27 cellular contexts compared by ENCODE assay signal in genomic region chr15:65835452-65835851, GRCh38. TPM values are rescaled to one million over a fixed set of nuclear protein-coding genes. Genes with fewer than 3 reads are reported as not detected.
DNase-seq lines count a peak whose midpoint lies in the region; ATAC-seq and TF ChIP-seq lines count a peak whose summit lies in the region.
"Had no signal": no experiment of that assay in that cellular context is flagged by ENCODE, and none has a peak within 500 bp of the region (broad histone marks: within the 10 kb centered on the region; RNA-seq: fewer than 3 reads in every experiment).

No MANE protein-coding gene starts in this region.

- H3K27ac ChIP-seq in BLaER1 (no peak overlapping the region), neutrophil (peak overlapping the region; percentile 94)
- H3K27ac ChIP-seq: C4-2B, suprapubic skin had no signal

- H3K9me3 Mint-ChIP-seq in brain: peaks cover 0 to 4% (median 0%) of the 10 kb centered on the region in 5 experiments
- no peaks in the 10 kb centered on the region for H3K9me3 Mint-ChIP-seq in HFFc6

- ATAC-seq in GM18873 (IDR thresholded peaks at IDR 0.05; ENCODE audit: low FRiP score, unreplicated experiment): no peak
- ATAC-seq in HG03469 (IDR thresholded peaks at IDR 0.05; ENCODE audit: unreplicated experiment): no peak
- ATAC-seq: heart left ventricle had no signal

- H3K27ac Mint-ChIP-seq in brain: peak overlapping the region in 3 of 5 experiments; percentile 42 to 99 (median 55)
- no peak overlapping the region for H3K27ac Mint-ChIP-seq in HFFc6

- no peaks in the 10 kb centered on the region for H3K36me3 Mint-ChIP-seq in brain
- no peaks in the 10 kb centered on the region for H3K36me3 Mint-ChIP-seq in HFFc6 (ENCODE audit: low read depth)
- H3K36me3 Mint-ChIP-seq: activated naive CD8-positive, alpha-beta T cell had no signal

- TF ChIP-seq CTCF in brain (conservative IDR thresholded peaks at IDR 0.05) (no peak), neutrophil (IDR thresholded peaks at IDR 0.05) (no peak), HFFc6 (IDR thresholded peaks at IDR 0.05) (no peak)

- H3K4me1 ChIP-seq in BLaER1 (peaks cover 69% of the 10 kb centered on the region), neutrophil (ENCODE audit: control insufficient read depth in 1 of 2, insufficient read depth in 1 of 2, low read depth in 1 of 2, low read length in 1 of 2) (peaks cover 80 to 88% of the 10 kb centered on the region in 2 experiments)

- H3K9me3 ChIP-seq in BLaER1: no peaks in the 10 kb centered on the region
- H3K9me3 ChIP-seq in neutrophil: no peaks in the 10 kb centered on the region
- H3K9me3 ChIP-seq: heart left ventricle, suprapubic skin had no signal

- H3K4me3 Mint-ChIP-seq in brain (no peak overlapping the region), HFFc6 (no peak overlapping the region)
- H3K4me3 Mint-ChIP-seq: activated naive CD8-positive, alpha-beta T cell had no signal

- H3K4me1 Mint-ChIP-seq in brain (peaks cover 50% of the 10 kb centered on the region), HFFc6 (ENCODE audit: low read depth) (peaks cover 40% of the 10 kb centered on the region)

- DNase-seq in MV-4-11 (lab: John Stamatoyannopoulos, UW) (peak; percentile 40), Ammon's horn (ENCODE audit: low spot score) (no peak), HFFc6 (no peak)
- DNase-seq: ACHN; activated CD4-positive, alpha-beta T cell treated with anti-CD3 and anti-CD28 coated beads, Interleukin-2, amount 50 U/mL, for 4 hours; activated CD4-positive, CD25-positive, alpha-beta regulatory T cell; activated CD8-positive, alpha-beta memory T cell treated with anti-CD3 and anti-CD28 coated beads, Interleukin-2, amount 50 U/mL, for 4 hours; aorta; central memory CD4-positive, alpha-beta T cell; heart left ventricle; KBM-7; mesenchymal stem cell; NCI-H1436; NCI-H2171; occipital lobe; OCI-M1; small intestine; stimulated activated CD4-positive, alpha-beta T cell treated with anti-CD3 and anti-CD28 coated beads, Interleukin-1b, Interleukin-23, amount 100 ng/mL, for 48 hours; T1000 had no signal

- H3K4me3 ChIP-seq in BLaER1: no peak overlapping the region
- no peak overlapping the region for H3K4me3 ChIP-seq in neutrophil (ENCODE audit: low read depth in 1 of 2, low read length in 1 of 2)
- H3K4me3 ChIP-seq: heart left ventricle, suprapubic skin had no signal

- H3K4me2 ChIP-seq in BLaER1: peak overlapping the region; percentile 18; the same call in 1 of the 2 replicates

- no peak overlapping the region for H3K9ac ChIP-seq in BLaER1

- H3K27me3 Mint-ChIP-seq in brain (peaks cover 11% of the 10 kb centered on the region), HFFc6 (ENCODE audit: insufficient read depth) (no peaks in the 10 kb centered on the region; the same call in 1 of the 2 replicates)
- H3K27me3 Mint-ChIP-seq: activated naive CD8-positive, alpha-beta T cell had no signal

- no peaks in the 10 kb centered on the region for H3K27me3 ChIP-seq in BLaER1
- no peaks in the 10 kb centered on the region for H3K27me3 ChIP-seq in neutrophil
- H3K27me3 ChIP-seq: heart left ventricle, suprapubic skin had no signal

- H3K36me3 ChIP-seq in BLaER1: no peaks in the 10 kb centered on the region
- no peaks in the 10 kb centered on the region for H3K36me3 ChIP-seq in neutrophil
- H3K36me3 ChIP-seq: heart left ventricle, suprapubic skin had no signal

- H4K20me1 ChIP-seq in BLaER1: peaks cover 17% of the 10 kb centered on the region

RNA-seq across cellular contexts. Expression of gene RAB11A, which starts 33.8 kb away (rescaled TPM):
- polyA plus RNA-seq in brain (ENCODE audit: insufficient read depth, low read depth, low replicate concordance): 329 TPM
- total RNA-seq in HFFc6 (2021; fragmentation: NEBNext Ultra II Directional; extraction: Animal tissue kit (Norgen Biotek cat#: 25700)): 100 to 1,000 TPM; 193 to 236 (median 223) TPM

RNA-seq across cellular contexts. Expression of gene DENND4A, which starts 43.4 kb away (rescaled TPM):
- 7.9 TPM for polyA plus RNA-seq in brain (ENCODE audit: insufficient read depth, low read depth, low replicate concordance)
- total RNA-seq in HFFc6 (2021; fragmentation: NEBNext Ultra II Directional; extraction: Animal tissue kit (Norgen Biotek cat#: 25700)): 10 to 100 TPM; 15.8 to 19.4 (median 17.1) TPM
